ENCODE assay signal across 8 cellular contexts in the genomic region with DNA sequence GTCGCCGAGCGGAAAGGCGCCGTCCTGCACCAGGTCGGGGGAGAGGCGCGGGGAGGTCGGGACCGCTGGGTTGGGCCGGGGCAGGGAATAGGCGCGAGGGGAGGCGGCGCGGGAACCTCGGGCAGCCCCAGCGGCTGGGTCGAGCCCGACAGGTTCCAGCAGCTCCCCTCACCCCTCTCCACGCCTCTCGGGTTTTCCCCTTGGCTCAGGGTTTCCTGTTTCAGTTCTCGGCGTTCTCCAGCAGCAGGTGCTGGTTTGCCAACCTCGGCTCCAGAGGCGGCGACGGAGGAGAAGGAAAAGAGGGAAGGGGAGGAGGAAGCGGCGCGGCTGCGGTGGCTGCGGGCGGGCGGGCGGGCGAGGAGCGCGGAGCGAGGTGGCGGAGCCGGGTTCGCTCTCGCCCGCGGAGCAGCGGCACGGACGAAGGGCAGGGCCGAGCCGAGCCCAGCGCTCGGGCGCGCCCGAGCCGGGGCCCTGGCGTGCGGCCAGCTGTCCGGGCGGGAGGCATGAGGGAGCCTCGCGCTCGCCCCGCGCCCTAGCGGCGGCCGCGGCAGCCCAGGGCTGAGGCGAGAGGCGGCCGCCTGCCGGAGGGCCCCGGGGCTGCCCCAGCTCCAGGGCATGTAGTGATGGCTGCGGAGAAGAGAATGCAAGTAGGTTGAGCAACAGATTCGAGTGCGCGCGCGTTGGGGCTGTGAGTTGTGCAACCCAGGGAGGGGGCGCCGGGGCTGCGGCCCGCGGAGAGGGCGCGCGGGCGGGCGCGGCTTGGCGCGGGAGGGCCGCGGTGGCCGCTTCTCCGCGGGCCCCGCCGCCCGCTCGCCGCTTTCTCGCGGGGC. TPM values are rescaled to one million over a fixed set of nuclear protein-coding genes. Genes with fewer than 3 reads are reported as not detected.
DNase-seq lines count a peak whose midpoint lies in the region; ATAC-seq and TF ChIP-seq lines count a peak whose summit lies in the region.

A gene (plus strand): TSS at position 816 of the 830 bp plus-strand sequence. CDS start 20 bp downstream, outside the sequence.

- H3K9me3 ChIP-seq in BLaER1 (no peaks in the 10 kb centered on the region), lung (ENCODE audit: control insufficient read depth in 2 of 2, insufficient read depth in 1 of 2, low read length in 1 of 2) (no peaks in the 10 kb centered on the region)

- peak within 1 kb of the TSS; percentile 86 for H3K4me3 ChIP-seq in BLaER1
- H3K4me3 ChIP-seq in WI38 (ENCODE audit: low read depth, low read length), result peak within 1 kb of the TSS; percentile 77
- peak within 1 kb of the TSS; percentile 91 for H3K4me3 ChIP-seq in lung

- H3K36me3 ChIP-seq in BLaER1 (peaks cover 4% of the 10 kb centered on the region; the same call in 1 of the 2 replicates), lung (ENCODE audit: control insufficient read depth in 2 of 2, insufficient read depth in 2 of 2, low read length in 2 of 2) (no peaks in the 10 kb centered on the region)

- 1% methylated on average over 72 to 105 of the region's 106 CpGs for WGBS in lung, 2 donors

- 0 out of 2 replicates have a peak, but pooled peaks cover 14% of the 10 kb centered on the region for H4K20me1 ChIP-seq in BLaER1

- H3K27ac ChIP-seq in BLaER1, result peak within 1 kb of the TSS; percentile 96
- peak within 1 kb of the TSS; percentile 92 to 99 for H3K27ac ChIP-seq in lung (ENCODE audit: low read depth in 1 of 2, low read length in 1 of 2)

- peak within 1 kb of the TSS; percentile 98 for H3K9ac ChIP-seq in BLaER1

- H3K9me3 Mint-ChIP-seq in effector memory CD8-positive, alpha-beta T cell, result no peaks in the 10 kb centered on the region
- H3K9me3 Mint-ChIP-seq in stimulated activated memory B cell treated with anti-CD40 and anti-IgM and Interleukin-4, amounts not matched to agents 10 μg/mL and 1 μg/mL and 100 μg/mL, for 72 hours, result no peaks in the 10 kb centered on the region

- peak; percentile 45 for TF ChIP-seq CTCF in WI38 (IDR thresholded peaks at IDR 0.05; ENCODE audit: low read depth, low read length)
- no peak for TF ChIP-seq CTCF in lung (IDR thresholded peaks at IDR 0.05; ENCODE audit: control extremely low read depth, extremely low read depth)

- ATAC-seq in GM18870 (IDR thresholded peaks at IDR 0.05; ENCODE audit: unreplicated experiment), result peak; percentile 36
- ATAC-seq in HG03060 (IDR thresholded peaks at IDR 0.05; ENCODE audit: low read depth, unreplicated experiment), result peak; percentile 40
- peak; percentile 73 for ATAC-seq in effector memory CD8-positive, alpha-beta T cell (replicated peaks)
- peak; percentile 84 for ATAC-seq in lung (ENCODE audit: insufficient read depth, low FRiP score)
- peak; percentile 85 for ATAC-seq in stimulated activated memory B cell treated with anti-CD40 and anti-IgM and Interleukin-4, amounts not matched to agents 10 μg/mL and 1 μg/mL and 100 μg/mL, for 72 hours

- H3K27me3 Mint-ChIP-seq in effector memory CD8-positive, alpha-beta T cell, result peaks cover 35 to 40% of the 10 kb centered on the region in 2 donors
- peaks cover 24% of the 10 kb centered on the region for H3K27me3 Mint-ChIP-seq in stimulated activated memory B cell treated with anti-CD40 and anti-IgM and Interleukin-4, amounts not matched to agents 10 μg/mL and 1 μg/mL and 100 μg/mL, for 72 hours

- DNase-seq in NCI-H2107 treated with DMSO at 0.1 percent for 48 hours (lab: John Stamatoyannopoulos, UW; ENCODE audit: unreplicated experiment) (peak; percentile 72), lung (ENCODE audit: low spot score) (peak; percentile 89)
- DNase-seq in effector memory CD8-positive, alpha-beta T cell, result peak in 1 of 3 experiments; percentile 2

- no peak within 1 kb of the TSS for H3K27ac Mint-ChIP-seq in effector memory CD8-positive, alpha-beta T cell
- H3K27ac Mint-ChIP-seq in stimulated activated memory B cell treated with anti-CD40 and anti-IgM and Interleukin-4, amounts not matched to agents 10 μg/mL and 1 μg/mL and 100 μg/mL, for 72 hours, result peak within 1 kb of the TSS; percentile 80

- H3K4me1 ChIP-seq in BLaER1 (peaks cover 33% of the 10 kb centered on the region), lung (ENCODE audit: control insufficient read depth in 2 of 2, insufficient read depth in 2 of 2, low read length in 2 of 2) (peaks cover 0 to 3% of the 10 kb centered on the region in 2 donors)

- peak within 1 kb of the TSS; percentile 75 for H3K4me2 ChIP-seq in BLaER1

- H3K4me1 Mint-ChIP-seq in effector memory CD8-positive, alpha-beta T cell (ENCODE audit: low read depth in 2 of 2), result peaks cover 0 to 4% of the 10 kb centered on the region in 2 donors
- peaks cover 5% of the 10 kb centered on the region for H3K4me1 Mint-ChIP-seq in stimulated activated memory B cell treated with anti-CD40 and anti-IgM and Interleukin-4, amounts not matched to agents 10 μg/mL and 1 μg/mL and 100 μg/mL, for 72 hours

- H3K27me3 ChIP-seq in BLaER1 (no peaks in the 10 kb centered on the region), lung (ENCODE audit: control insufficient read depth, insufficient read depth) (no peaks in the 10 kb centered on the region)

- H3K36me3 Mint-ChIP-seq in effector memory CD8-positive, alpha-beta T cell (ENCODE audit: insufficient read depth), result no peaks in the 10 kb centered on the region
- H3K36me3 Mint-ChIP-seq in stimulated activated memory B cell treated with anti-CD40 and anti-IgM and Interleukin-4, amounts not matched to agents 10 μg/mL and 1 μg/mL and 100 μg/mL, for 72 hours, result peaks cover 5% of the 10 kb centered on the region

- peak within 1 kb of the TSS; percentile 67 to 70 for H3K4me3 Mint-ChIP-seq in effector memory CD8-positive, alpha-beta T cell
- peak within 1 kb of the TSS; percentile 83 for H3K4me3 Mint-ChIP-seq in stimulated activated memory B cell treated with anti-CD40 and anti-IgM and Interleukin-4, amounts not matched to agents 10 μg/mL and 1 μg/mL and 100 μg/mL, for 72 hours

RNA-seq across cellular contexts. Expression of the gene that starts here (rescaled TPM):
- 10 to 100 TPM; 14.2 to 27.1 TPM for total RNA-seq in lung
- 1 to 10 TPM; 3.4 to 4.0 TPM for polyA plus RNA-seq in lung
